In the genomic region with DNA sequence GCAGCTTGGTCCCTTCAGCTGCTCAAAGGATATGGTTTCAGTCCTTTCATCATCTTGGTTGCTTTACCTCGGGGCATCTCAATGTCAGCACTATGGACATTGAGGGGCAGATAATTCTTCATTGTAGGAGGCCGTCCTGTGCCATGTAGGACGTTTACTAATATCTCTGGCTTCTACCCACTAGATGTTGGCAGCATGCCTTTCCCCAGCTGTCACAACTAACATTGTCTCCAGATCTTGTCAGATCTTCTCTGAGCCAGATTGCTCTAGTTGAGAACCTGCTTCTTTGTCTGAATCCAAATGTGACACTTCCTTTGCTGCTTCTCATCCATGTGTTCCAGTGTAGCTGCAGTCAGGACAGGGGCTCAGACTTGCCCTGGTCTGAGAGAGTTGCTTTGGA, we compare ENCODE assay signal across 18 cellular contexts. TPM values are rescaled to one million over a fixed set of nuclear protein-coding genes. Genes with fewer than 3 reads are reported as not detected.
DNase-seq lines count a peak whose midpoint lies in the region; ATAC-seq and TF ChIP-seq lines count a peak whose summit lies in the region.
"Had no signal": no experiment of that assay in that cellular context is flagged by ENCODE, and none has a peak within 500 bp of the region (broad histone marks: within the 10 kb centered on the region; RNA-seq: fewer than 3 reads in every experiment).

No MANE protein-coding gene starts in this region.

- H3K27me3 Mint-ChIP-seq in activated CD4-positive, alpha-beta memory T cell treated with anti-CD3 and anti-CD28 coated beads for 36 hours: no peaks in the 10 kb centered on the region
- H3K27me3 Mint-ChIP-seq: activated naive CD8-positive, alpha-beta T cell; natural killer cell treated with Interleukin-12 subunit alpha and Interleukin-12 subunit beta and Interleukin-15 and Interleukin-18, amount 100 ng/mL, for 72 hours had no signal

- intact Hi-C loops in gastrocnemius medialis (cut with DNase I; ENCODE audit: low total_unique reads): no loop called here
- intact Hi-C loops in activated CD4-positive, alpha-beta memory T cell treated with anti-CD3 and anti-CD28 coated beads for 36 hours (cut with micrococcal nuclease): no loop called here

- in situ Hi-C loops in gastrocnemius medialis (cut with MboI; ENCODE audit: low sequenced_read_pairs in 4 of 4): no loop called here

- no peak overlapping the region for H3K27ac Mint-ChIP-seq in activated CD4-positive, alpha-beta memory T cell treated with anti-CD3 and anti-CD28 coated beads for 36 hours
- H3K27ac Mint-ChIP-seq: activated naive CD8-positive, alpha-beta T cell; natural killer cell treated with Interleukin-12 subunit alpha and Interleukin-12 subunit beta and Interleukin-15 and Interleukin-18, amount 100 ng/mL, for 72 hours had no signal

- H3K36me3 Mint-ChIP-seq in activated CD4-positive, alpha-beta memory T cell treated with anti-CD3 and anti-CD28 coated beads for 36 hours: peaks cover 13% of the 10 kb centered on the region
- H3K36me3 Mint-ChIP-seq: natural killer cell treated with Interleukin-12 subunit alpha and Interleukin-12 subunit beta and Interleukin-15 and Interleukin-18, amount 100 ng/mL, for 72 hours had no signal

- H3K27ac ChIP-seq in gastrocnemius medialis: peak overlapping the region; percentile 81 to 88 (median 84)

- peak; percentile 85 to 94 for ATAC-seq in gastrocnemius medialis
- ATAC-seq: esophagus mucosa, right cardiac atrium had no signal

- POLR2A ChIA-PET in activated CD4-positive, alpha-beta memory T cell treated with anti-CD3 and anti-CD28 coated beads for 36 hours (lab: Charles Lee): interaction anchor here (1.0 kb wide), 1 partner anchor 10 kb away, joined by 3 read pairs; a partner anchor contains a TSS

- H3K9me3 Mint-ChIP-seq in activated CD4-positive, alpha-beta memory T cell treated with anti-CD3 and anti-CD28 coated beads for 36 hours: no peaks in the 10 kb centered on the region
- H3K9me3 Mint-ChIP-seq: natural killer cell treated with Interleukin-12 subunit alpha and Interleukin-12 subunit beta and Interleukin-15 and Interleukin-18, amount 100 ng/mL, for 72 hours; T-helper 1 cell treated with Interleukin-12 subunit alpha and Interleukin-12 subunit beta and Interleukin-4 antibody, amounts not matched to agents 30 μg/mL and 1 μg/mL, for 36 hours had no signal

- no peak for TF ChIP-seq POLR2A in gastrocnemius medialis (IDR thresholded peaks at IDR 0.05)

- H3K4me3 ChIP-seq in gastrocnemius medialis: no peak overlapping the region

- CTCF ChIA-PET in activated CD4-positive, alpha-beta memory T cell treated with anti-CD3 and anti-CD28 coated beads for 36 hours (lab: Charles Lee): interaction anchor here (1.5 to 5.6 kb wide), 3 partner anchors 10 to 21 kb away, joined by 5 to 43 read pairs (median 13); no protein-coding TSS in a partner anchor

- no peak overlapping the region for H3K4me3 Mint-ChIP-seq in activated CD4-positive, alpha-beta memory T cell treated with anti-CD3 and anti-CD28 coated beads for 36 hours
- H3K4me3 Mint-ChIP-seq: activated naive CD8-positive, alpha-beta T cell; natural killer cell treated with Interleukin-12 subunit alpha and Interleukin-12 subunit beta and Interleukin-15 and Interleukin-18, amount 100 ng/mL, for 72 hours; T-helper 1 cell treated with Interleukin-12 subunit alpha and Interleukin-12 subunit beta and Interleukin-4 antibody, amounts not matched to agents 30 μg/mL and 1 μg/mL, for 36 hours had no signal

- peaks cover 43 to 51% of the 10 kb centered on the region in 2 donors for H3K4me1 ChIP-seq in gastrocnemius medialis

- peaks cover 0 to 24% of the 10 kb centered on the region in 2 donors for H3K36me3 ChIP-seq in gastrocnemius medialis

- DNase-seq in GM04504 (ENCODE audit: low read depth): peak; percentile 46
- peak in 35 of 58 donors; percentile 12 to 80 (median 40) for DNase-seq in anterior cingulate cortex (lab: John Stamatoyannopoulos, UW)
- peak; percentile 63 for DNase-seq in foreskin melanocyte
- DNase-seq in gastrocnemius medialis: peak; percentile 59 to 85
- no peak for DNase-seq in H4 (ENCODE audit: low spot score)
- DNase-seq in NCI-H1417 treated with DMSO at 0.1 percent for 48 hours (lab: John Stamatoyannopoulos, UW): no peak
- DNase-seq in activated effector memory CD4-positive, alpha-beta T cell treated with anti-CD3 and anti-CD28 coated beads, Interleukin-2, amount 50 U/mL, for 16 hours: no peak
- DNase-seq in activated CD4-positive, alpha-beta memory T cell treated with anti-CD3 and anti-CD28 coated beads for 36 hours: no peak
- DNase-seq: activated CD4-positive, CD25-positive, alpha-beta regulatory T cell treated with anti-CD3 and anti-CD28 coated beads, Interleukin-2, amount 50 U/mL, for 72 hours; cortex of kidney; GOT3; NCI-H2107; stimulated activated CD4-positive, alpha-beta T cell treated with anti-CD3 and anti-CD28 coated beads, Interleukin-2, amount 100 ng/mL, for 48 hours had no signal

- no peaks in the 10 kb centered on the region for H3K4me1 Mint-ChIP-seq in activated CD4-positive, alpha-beta memory T cell treated with anti-CD3 and anti-CD28 coated beads for 36 hours (ENCODE audit: low read depth)

- no peaks in the 10 kb centered on the region for H3K9me3 ChIP-seq in gastrocnemius medialis

- no peaks in the 10 kb centered on the region for H3K27me3 ChIP-seq in gastrocnemius medialis

- TF ChIP-seq CTCF in gastrocnemius medialis (IDR thresholded peaks at IDR 0.05 in 4 of 5, conservative IDR thresholded peaks at IDR 0.05 in 1 of 5): no peak

RNA-seq across cellular contexts. Expression of a gene that starts 10.3 kb away (rescaled TPM):
- 10 to 100 TPM; 37.6 to 71.6 (median 53.5) TPM for total RNA-seq in gastrocnemius medialis
- total RNA-seq in H4 (2014; rRNA removed; shearing (Covaris generic)): 89.0 and 91.8 TPM in 2 replicates
- 10 to 100 TPM; 74.6 to 76.3 TPM for total RNA-seq in activated CD4-positive, alpha-beta memory T cell treated with anti-CD3 and anti-CD28 coated beads for 36 hours

RNA-seq across cellular contexts. Expression of a gene that starts 10.9 kb away (rescaled TPM):
- total RNA-seq in gastrocnemius medialis: 100 to 1,000 TPM; 137 to 167 (median 144) TPM
- total RNA-seq in H4 (2014; rRNA removed; shearing (Covaris generic)): 14.5 and 21.2 TPM in 2 replicates
- total RNA-seq in activated CD4-positive, alpha-beta memory T cell treated with anti-CD3 and anti-CD28 coated beads for 36 hours: 10 to 100 TPM; 16.0 to 16.4 TPM

RNA-seq across cellular contexts. Expression of a gene that starts 40.6 kb away (rescaled TPM):
- total RNA-seq in gastrocnemius medialis: 1 to 10 TPM; 1.6 to 4.7 (median 2.8) TPM
- 17.1 and 17.5 TPM in 2 replicates for total RNA-seq in H4 (2014; rRNA removed; shearing (Covaris generic))
- 10 to 100 TPM; 13.9 to 15.3 TPM for total RNA-seq in activated CD4-positive, alpha-beta memory T cell treated with anti-CD3 and anti-CD28 coated beads for 36 hours

RNA-seq across cellular contexts. Expression of a gene that starts 56.6 kb away (rescaled TPM):
- total RNA-seq in gastrocnemius medialis: 1 to 10 TPM in 3 of 4 donors, under 1 TPM in 1; 0.92 to 3.4 (median 2.9) TPM
- total RNA-seq in H4 (2014; rRNA removed; shearing (Covaris generic)): 12.9 and 24.3 TPM in 2 replicates
- total RNA-seq in activated CD4-positive, alpha-beta memory T cell treated with anti-CD3 and anti-CD28 coated beads for 36 hours: 1 to 10 TPM; 1.3 to 1.5 TPM

Comparison
In these comparisons a context has a peak if more than half of its experiments do, and no peak if none do; other contexts are left out.
1. DNase-seq: peak in GM04504 (single experiment), anterior cingulate cortex (35 of 58), foreskin melanocyte (single experiment) and gastrocnemius medialis (2 of 2); none in H4 (single experiment), NCI-H1417 treated with DMSO at 0.1 percent for 48 hours (single experiment), activated effector memory CD4-positive, alpha-beta T cell treated with anti-CD3 and anti-CD28 coated beads, Interleukin-2, amount 50 U/mL, for 16 hours (single experiment) and activated CD4-positive, alpha-beta memory T cell treated with anti-CD3 and anti-CD28 coated beads for 36 hours (single experiment).